1 cellular context compared by ENCODE assay signal in genomic region chr11:65556470-65557279, GRCh38.
TF ChIP-seq lines count a peak whose summit lies in the region.

No MANE protein-coding gene starts in this region.

TF ChIP-seq in endothelial cell of umbilical vein, 7 proteins besides CTCF, POLR2A, EP300 and RAD21:
- TF ChIP-seq POLR2AphosphoS5 (IDR thresholded peaks at IDR 0.05; ENCODE audit: insufficient read depth, low read depth, low read length) (no peak), GATA2 (IDR thresholded peaks at IDR 0.05; ENCODE audit: insufficient read depth, insufficient read length, low read depth, low read length) (no peak), JUN (IDR thresholded peaks at IDR 0.05; ENCODE audit: borderline replicate concordance, insufficient read depth, insufficient read length, low read depth) (no peak), MAX (IDR thresholded peaks at IDR 0.05; ENCODE audit: insufficient read depth, insufficient read length) (no peak), FOS (IDR thresholded peaks at IDR 0.05; ENCODE audit: borderline replicate concordance, insufficient read depth, low read length) (no peak), MYC (IDR thresholded peaks at IDR 0.05; ENCODE audit: low read depth, low read length) (no peak), EZH2 (IDR thresholded peaks at IDR 0.05; ENCODE audit: borderline replicate concordance, low read depth, low read length, severe bottlenecking) (no peak)
